ENCODE assay signal across 9 cellular contexts in the genomic region with DNA sequence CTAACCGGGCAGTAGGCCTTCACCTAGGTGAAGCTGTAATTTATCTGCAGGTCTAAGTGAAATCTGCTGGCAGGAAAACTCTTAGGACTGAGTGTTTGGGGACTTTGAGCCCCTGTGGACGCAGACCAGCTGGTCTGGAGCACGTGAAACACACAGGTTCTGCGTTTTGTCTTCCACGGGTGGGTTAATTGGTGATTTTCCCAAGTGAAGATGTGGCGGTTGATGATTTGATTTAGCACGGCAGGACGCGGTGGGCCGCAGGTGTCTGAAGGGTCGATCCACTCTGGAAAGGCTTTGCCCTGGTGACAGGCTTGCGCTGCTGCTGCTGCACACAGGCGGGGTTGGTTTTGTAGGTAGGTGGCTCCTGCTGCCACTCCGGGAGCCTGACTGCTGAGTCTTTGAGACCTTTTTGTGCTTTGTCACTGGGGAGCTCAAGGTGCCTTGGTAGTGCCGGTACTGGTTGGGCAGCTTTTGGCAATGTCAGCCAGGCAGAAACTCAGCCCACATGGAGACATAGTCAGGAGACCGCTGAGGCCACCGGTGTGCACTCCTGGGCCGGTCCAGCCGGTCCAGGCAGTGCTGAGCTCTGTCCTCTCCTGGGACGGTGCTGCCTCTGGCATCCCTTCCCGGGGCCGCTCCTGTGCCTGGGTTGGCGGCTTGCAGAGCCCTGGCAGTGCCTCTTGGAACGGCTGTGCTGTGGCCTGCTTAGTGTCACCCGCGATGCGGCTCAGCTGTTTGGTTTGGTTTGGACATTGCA. TPM values are rescaled to one million over a fixed set of nuclear protein-coding genes. Genes with fewer than 3 reads are reported as not detected.
DNase-seq lines count a peak whose midpoint lies in the region; ATAC-seq and TF ChIP-seq lines count a peak whose summit lies in the region.
"Had no signal": no experiment of that assay in that cellular context is flagged by ENCODE, and none has a peak within 500 bp of the region (broad histone marks: within the 10 kb centered on the region; RNA-seq: fewer than 3 reads in every experiment).

No MANE protein-coding gene starts in this region.

- peaks cover 62% of the 10 kb centered on the region for H3K4me1 ChIP-seq in Caco-2
- peaks cover 45% of the 10 kb centered on the region for H3K4me1 ChIP-seq in prostate gland (replicated peaks)

- ATAC-seq in left ventricle myocardium superior = peak; percentile 75

- H3K27me3 Mint-ChIP-seq in Caco-2 (ENCODE audit: insufficient read depth, unreplicated experiment) = no peaks in the 10 kb centered on the region
- peaks cover 42% of the 10 kb centered on the region for H3K27me3 Mint-ChIP-seq in activated T-helper 2 cell treated with anti-CD3 and anti-CD28 coated beads, Interferon-gamma antibody, Interleukin-2, Interleukin-4, amounts not matched to agents 10 μg/mL and 5 μg/mL and 100 μg/mL, durations not matched to agents 14 hours and 24 hours and 36 hours (ENCODE audit: low read depth)
- H3K27me3 Mint-ChIP-seq in activated CD4-positive, alpha-beta T cell treated with anti-CD3 and anti-CD28 coated beads, Interleukin-2, amount 10 ng/mL, durations not matched to agents 7 days and 5 days = peaks cover 31% of the 10 kb centered on the region

- POLR2A ChIA-PET in Caco-2 (lab: Charles Lee) = no interaction called here
- POLR2A ChIA-PET in activated CD4-positive, alpha-beta T cell treated with anti-CD3 and anti-CD28 coated beads, Interleukin-2, amount 10 ng/mL, durations not matched to agents 7 days and 5 days (lab: Charles Lee) = no interaction called here

- no peak for TF ChIP-seq POLR2A in prostate gland (IDR thresholded peaks at IDR 0.05)

- no peaks in the 10 kb centered on the region for H3K9me3 Mint-ChIP-seq in Caco-2 (ENCODE audit: unreplicated experiment)
- H3K9me3 Mint-ChIP-seq in activated T-helper 2 cell treated with anti-CD3 and anti-CD28 coated beads, Interferon-gamma antibody, Interleukin-2, Interleukin-4, amounts not matched to agents 10 μg/mL and 5 μg/mL and 100 μg/mL, durations not matched to agents 14 hours and 24 hours and 36 hours = no peaks in the 10 kb centered on the region
- H3K9me3 Mint-ChIP-seq in activated CD4-positive, alpha-beta T cell treated with anti-CD3 and anti-CD28 coated beads, Interleukin-2, amount 10 ng/mL, durations not matched to agents 7 days and 5 days = no peaks in the 10 kb centered on the region

- WGBS in prostate gland = 22% methylated on average over 25 of the region's 27 CpGs

- BruUV-seq in Caco-2 (replicated peaks; lab: Mats Ljungman, UMichigan) = no TSS peak

- peak overlapping the region; percentile 55 for H3K27ac Mint-ChIP-seq in Caco-2 (ENCODE audit: unreplicated experiment)
- H3K27ac Mint-ChIP-seq in activated T-helper 2 cell treated with anti-CD3 and anti-CD28 coated beads, Interferon-gamma antibody, Interleukin-2, Interleukin-4, amounts not matched to agents 10 μg/mL and 5 μg/mL and 100 μg/mL, durations not matched to agents 14 hours and 24 hours and 36 hours = no peak overlapping the region
- no peak overlapping the region for H3K27ac Mint-ChIP-seq in activated CD4-positive, alpha-beta T cell treated with anti-CD3 and anti-CD28 coated beads, Interleukin-2, amount 10 ng/mL, durations not matched to agents 7 days and 5 days

- CTCF ChIA-PET in Caco-2 (lab: Charles Lee) = no interaction called here
- CTCF ChIA-PET in activated CD4-positive, alpha-beta T cell treated with anti-CD3 and anti-CD28 coated beads, Interleukin-2, amount 10 ng/mL, durations not matched to agents 7 days and 5 days (lab: Charles Lee) = interaction anchor here (0.7 to 1.7 kb wide), 3 partner anchors 14 to 64 kb away, joined by 3 to 4 read pairs (median 3); no protein-coding TSS in a partner anchor

- H3K36me3 ChIP-seq in Caco-2 (ENCODE audit: control insufficient read depth, insufficient read depth, low read length) = no peaks in the 10 kb centered on the region
- H3K36me3 ChIP-seq in prostate gland = no peaks in the 10 kb centered on the region

- TF ChIP-seq CTCF in Caco-2 (IDR thresholded peaks at IDR 0.05; ENCODE audit: insufficient read depth in 1 of 2, low read depth in 1 of 2, low read length in 1 of 2, severe bottlenecking in 1 of 2, unreplicated experiment in 1 of 2) (no peak), prostate gland (IDR thresholded peaks at IDR 0.05) (peak in 1 of 4 experiments; percentile 16)

- H3K9me3 ChIP-seq in Caco-2 (no peaks in the 10 kb centered on the region), prostate gland (no peaks in the 10 kb centered on the region)

- peak overlapping the region; percentile 79 for H3K4me3 Mint-ChIP-seq in Caco-2 (ENCODE audit: unreplicated experiment)
- H3K4me3 Mint-ChIP-seq in activated T-helper 2 cell treated with anti-CD3 and anti-CD28 coated beads, Interferon-gamma antibody, Interleukin-2, Interleukin-4, amounts not matched to agents 10 μg/mL and 5 μg/mL and 100 μg/mL, durations not matched to agents 14 hours and 24 hours and 36 hours (ENCODE audit: low read depth) = peak overlapping the region; percentile 4
- no peak overlapping the region for H3K4me3 Mint-ChIP-seq in activated CD4-positive, alpha-beta T cell treated with anti-CD3 and anti-CD28 coated beads, Interleukin-2, amount 10 ng/mL, durations not matched to agents 7 days and 5 days

- intact Hi-C loops in Caco-2 (cut with micrococcal nuclease; ENCODE audit: unreplicated experiment) = loop anchor here (5.0 kb wide), 1 partner anchor 185 kb away; a partner anchor contains a TSS
- intact Hi-C loops in activated T-helper 2 cell treated with anti-CD3 and anti-CD28 coated beads, Interferon-gamma antibody, Interleukin-2, Interleukin-4, amounts not matched to agents 10 μg/mL and 5 μg/mL and 100 μg/mL, durations not matched to agents 14 hours and 24 hours and 36 hours (cut with micrococcal nuclease) = loop anchor here (10.0 kb wide), 1 partner anchor 188 kb away; a partner anchor contains a TSS
- intact Hi-C loops in left ventricle myocardium superior (cut with micrococcal nuclease) = no loop called here
- intact Hi-C loops in prostate gland (cut with DNase I) = no loop called here

- H3K36me3 Mint-ChIP-seq in Caco-2 (ENCODE audit: insufficient read depth, unreplicated experiment) = peaks cover 52% of the 10 kb centered on the region
- H3K36me3 Mint-ChIP-seq in activated T-helper 2 cell treated with anti-CD3 and anti-CD28 coated beads, Interferon-gamma antibody, Interleukin-2, Interleukin-4, amounts not matched to agents 10 μg/mL and 5 μg/mL and 100 μg/mL, durations not matched to agents 14 hours and 24 hours and 36 hours (ENCODE audit: low read depth) = no peaks in the 10 kb centered on the region
- no peaks in the 10 kb centered on the region for H3K36me3 Mint-ChIP-seq in activated CD4-positive, alpha-beta T cell treated with anti-CD3 and anti-CD28 coated beads, Interleukin-2, amount 10 ng/mL, durations not matched to agents 7 days and 5 days (ENCODE audit: low read depth)

- no peaks in the 10 kb centered on the region for H3K27me3 ChIP-seq in Caco-2 (replicated peaks; ENCODE audit: control insufficient read depth, insufficient read depth, low read length)
- no peaks in the 10 kb centered on the region for H3K27me3 ChIP-seq in prostate gland (replicated peaks; ENCODE audit: insufficient read depth)

- H3K27ac ChIP-seq in prostate gland = peak overlapping the region; percentile 90 to 95

- peaks cover 48% of the 10 kb centered on the region for H3K4me1 Mint-ChIP-seq in Caco-2 (ENCODE audit: low read depth, unreplicated experiment)
- H3K4me1 Mint-ChIP-seq in activated T-helper 2 cell treated with anti-CD3 and anti-CD28 coated beads, Interferon-gamma antibody, Interleukin-2, Interleukin-4, amounts not matched to agents 10 μg/mL and 5 μg/mL and 100 μg/mL, durations not matched to agents 14 hours and 24 hours and 36 hours (ENCODE audit: low read depth) = peaks cover 3% of the 10 kb centered on the region
- peaks cover 14% of the 10 kb centered on the region for H3K4me1 Mint-ChIP-seq in activated CD4-positive, alpha-beta T cell treated with anti-CD3 and anti-CD28 coated beads, Interleukin-2, amount 10 ng/mL, durations not matched to agents 7 days and 5 days

- DNase-seq in Caco-2 = peak in 1 of 2 experiments; percentile 45
- DNase-seq in activated T-helper 2 cell treated with anti-CD3 and anti-CD28 coated beads, Interferon-gamma antibody, Interleukin-2, Interleukin-4, amounts not matched to agents 10 μg/mL and 5 μg/mL and 100 μg/mL, durations not matched to agents 14 hours and 24 hours and 36 hours (ENCODE audit: low spot score) = no peak
- DNase-seq in left ventricle myocardium superior = peak; percentile 88
- DNase-seq in prostate gland (ENCODE audit: low spot score) = peak; percentile 90
- no peak for DNase-seq in NCI-H1417 (lab: John Stamatoyannopoulos, UW)
- DNase-seq in activated gamma-delta T cell (lab: John Stamatoyannopoulos, UW) = no peak
- DNase-seq in activated effector memory CD4-positive, alpha-beta T cell treated with Interleukin-2 at 50 U/mL for 16 hours = no peak
- DNase-seq in activated CD4-positive, alpha-beta T cell treated with anti-CD3 and anti-CD28 coated beads, Interleukin-2, amount 10 ng/mL, durations not matched to agents 7 days and 5 days = no peak
- DNase-seq: GDM1 had no signal

- H3K4me3 ChIP-seq in Caco-2 (ENCODE audit: low read depth, low read length) (no peak overlapping the region), prostate gland (peak overlapping the region; percentile 65 to 75)

RNA-seq across cellular contexts. Expression of a gene that starts 2.3 kb away (rescaled TPM):
- total RNA-seq in Caco-2 (2022) (52.6 and 57.7 TPM in 2 replicates), left ventricle myocardium superior (32.7 TPM), prostate gland (100 to 1,000 TPM; 125 to 148 TPM)
- total RNA-seq in activated T-helper 2 cell treated with anti-CD3 and anti-CD28 coated beads, Interferon-gamma antibody, Interleukin-2, Interleukin-4, amounts not matched to agents 10 μg/mL and 5 μg/mL and 100 μg/mL, durations not matched to agents 14 hours and 24 hours and 36 hours = 5.3 TPM in 2 replicates
- total RNA-seq in activated CD4-positive, alpha-beta T cell treated with anti-CD3 and anti-CD28 coated beads, Interleukin-2, amount 10 ng/mL, durations not matched to agents 7 days and 5 days = 1 to 10 TPM; 2.8 TPM

RNA-seq across cellular contexts. Expression of a gene that starts 45.6 kb away (rescaled TPM):
- 20.1 and 23.2 TPM in 2 replicates for total RNA-seq in Caco-2 (2022)
- 29.5 and 36.9 TPM in 2 replicates for total RNA-seq in activated T-helper 2 cell treated with anti-CD3 and anti-CD28 coated beads, Interferon-gamma antibody, Interleukin-2, Interleukin-4, amounts not matched to agents 10 μg/mL and 5 μg/mL and 100 μg/mL, durations not matched to agents 14 hours and 24 hours and 36 hours
- total RNA-seq in left ventricle myocardium superior = 19.5 TPM
- total RNA-seq in prostate gland = 10 to 100 TPM; 30.6 to 35.3 TPM
- 10 to 100 TPM; 31.3 to 32.9 TPM for total RNA-seq in activated CD4-positive, alpha-beta T cell treated with anti-CD3 and anti-CD28 coated beads, Interleukin-2, amount 10 ng/mL, durations not matched to agents 7 days and 5 days

Comparison
In these comparisons a context has a peak if more than half of its experiments do, and no peak if none do; other contexts are left out.
1. DNase-seq: peak in left ventricle myocardium superior (single experiment) and prostate gland (single experiment); none in activated T-helper 2 cell treated with anti-CD3 and anti-CD28 coated beads, Interferon-gamma antibody, Interleukin-2, Interleukin-4, amounts not matched to agents 10 μg/mL and 5 μg/mL and 100 μg/mL, durations not matched to agents 14 hours and 24 hours and 36 hours (single experiment), NCI-H1417 (0 of 3), activated gamma-delta T cell (single experiment), activated effector memory CD4-positive, alpha-beta T cell treated with Interleukin-2 at 50 U/mL for 16 hours (single experiment) and activated CD4-positive, alpha-beta T cell treated with anti-CD3 and anti-CD28 coated beads, Interleukin-2, amount 10 ng/mL, durations not matched to agents 7 days and 5 days (single experiment).
2. intact Hi-C loops: an anchor here in Caco-2 (5.0 kb wide) and activated T-helper 2 cell treated with anti-CD3 and anti-CD28 coated beads, Interferon-gamma antibody, Interleukin-2, Interleukin-4, amounts not matched to agents 10 μg/mL and 5 μg/mL and 100 μg/mL, durations not matched to agents 14 hours and 24 hours and 36 hours (10.0 kb wide); none called in left ventricle myocardium superior and prostate gland.